Comparison of ENCODE assay signal across 26 cellular contexts in genomic region chr4:41795796-41796195, GRCh38. TPM values are rescaled to one million over a fixed set of nuclear protein-coding genes. Genes with fewer than 3 reads are reported as not detected.
"Had no signal": no experiment of that assay in that cellular context is flagged by ENCODE, and none has a peak within 500 bp of the region (broad histone marks: within the 10 kb centered on the region; RNA-seq: fewer than 3 reads in every experiment).

No MANE protein-coding gene starts in this region.

- FAIRE-seq: endometrium, frontal cortex had no signal

- H3K4me3 Mint-ChIP-seq: activated CD4-positive, alpha-beta memory T cell treated with anti-CD3 and anti-CD28 coated beads, Interleukin-2, amount 10 ng/mL, durations not matched to agents 7 days and 5 days; activated T-cell treated with anti-CD3 and anti-CD28 coated beads, Interleukin-2, amount 50 U/mL, for 24 hours; brain; central memory CD8-positive, alpha-beta T cell; naive thymus-derived CD4-positive, alpha-beta T cell had no signal

- H3K27ac ChIP-seq: colonic mucosa, heart left ventricle, left ventricle myocardium inferior, ovary, psoas muscle, skin epidermis, tibial nerve, uterus had no signal

- DNase-seq: activated CD4-positive, alpha-beta memory T cell treated with anti-CD3 and anti-CD28 coated beads, Interleukin-2, amount 10 ng/mL, durations not matched to agents 7 days and 5 days; activated CD4-positive, alpha-beta T cell treated with anti-CD3 and anti-CD28 coated beads for 48 hours; activated CD4-positive, CD25-positive, alpha-beta regulatory T cell; activated naive CD4-positive, alpha-beta T cell treated with Interleukin-2 at 50 U/mL for 16 hours; activated T-cell treated with anti-CD3 and anti-CD28 coated beads, Interleukin-2, amount 50 U/mL, for 24 hours; anterior cingulate cortex; colonic mucosa; left ventricle myocardium inferior; mammary epithelial cell; naive thymus-derived CD4-positive, alpha-beta T cell; ovary; psoas muscle; right cardiac atrium; stimulated activated naive CD8-positive, alpha-beta T cell treated with anti-CD3 and anti-CD28 coated beads, Interleukin-15, Interleukin-2, amounts not matched to agents 100 U/mL and 50 U/mL, for 24 hours; substantia nigra; T-helper 9 cell; uterus had no signal

- H3K9me3 ChIP-seq: colonic mucosa, heart left ventricle, left ventricle myocardium inferior, ovary, psoas muscle, tibial nerve, uterus had no signal

- H3K4me1 Mint-ChIP-seq: activated CD4-positive, alpha-beta memory T cell treated with anti-CD3 and anti-CD28 coated beads, Interleukin-2, amount 10 ng/mL, durations not matched to agents 7 days and 5 days; central memory CD8-positive, alpha-beta T cell had no signal

- H3K4me3 ChIP-seq: colonic mucosa, heart left ventricle, left ventricle myocardium inferior, ovary, psoas muscle, skin epidermis, tibial nerve, uterus had no signal

- H3K36me3 ChIP-seq: colonic mucosa, heart left ventricle, left ventricle myocardium inferior, ovary, tibial nerve, uterus had no signal

- H3K27me3 ChIP-seq: ovary, tibial nerve, uterus had no signal

- H3K4me1 ChIP-seq: colonic mucosa, psoas muscle, uterus had no signal

- ATAC-seq: naive thymus-derived CD4-positive, alpha-beta T cell; stimulated activated naive CD8-positive, alpha-beta T cell treated with anti-CD3 and anti-CD28 coated beads, Interleukin-15, Interleukin-2, amounts not matched to agents 100 U/mL and 50 U/mL, for 24 hours had no signal

- H3K36me3 Mint-ChIP-seq: brain; naive thymus-derived CD4-positive, alpha-beta T cell had no signal

- H3K27ac Mint-ChIP-seq: activated CD4-positive, alpha-beta memory T cell treated with anti-CD3 and anti-CD28 coated beads, Interleukin-2, amount 10 ng/mL, durations not matched to agents 7 days and 5 days; activated T-cell treated with anti-CD3 and anti-CD28 coated beads, Interleukin-2, amount 50 U/mL, for 24 hours; activated T-helper 2 cell treated with anti-CD3 and anti-CD28 coated beads, Interferon-gamma antibody, Interleukin-2, Interleukin-4, amounts not matched to agents 10 μg/mL and 5 μg/mL and 100 μg/mL, durations not matched to agents 14 hours and 24 hours and 36 hours; naive thymus-derived CD4-positive, alpha-beta T cell had no signal

- H3K9me3 Mint-ChIP-seq: activated CD4-positive, alpha-beta memory T cell treated with anti-CD3 and anti-CD28 coated beads, Interleukin-2, amount 10 ng/mL, durations not matched to agents 7 days and 5 days; activated T-cell treated with anti-CD3 and anti-CD28 coated beads, Interleukin-2, amount 50 U/mL, for 24 hours; activated T-helper 2 cell treated with anti-CD3 and anti-CD28 coated beads, Interferon-gamma antibody, Interleukin-2, Interleukin-4, amounts not matched to agents 10 μg/mL and 5 μg/mL and 100 μg/mL, durations not matched to agents 14 hours and 24 hours and 36 hours; brain; central memory CD8-positive, alpha-beta T cell had no signal

RNA-seq across cellular contexts. Expression of gene PHOX2B, which starts 47.3 kb away (rescaled TPM):
- total RNA-seq: activated CD4-positive, alpha-beta memory T cell treated with anti-CD3 and anti-CD28 coated beads, Interleukin-2, amount 10 ng/mL, durations not matched to agents 7 days and 5 days; activated T-helper 2 cell treated with anti-CD3 and anti-CD28 coated beads, Interferon-gamma antibody, Interleukin-2, Interleukin-4, amounts not matched to agents 10 μg/mL and 5 μg/mL and 100 μg/mL, durations not matched to agents 14 hours and 24 hours and 36 hours; frontal cortex; heart left ventricle; left ventricle myocardium inferior; mammary epithelial cell; naive thymus-derived CD4-positive, alpha-beta T cell; ovary; psoas muscle; tibial nerve; uterus had no signal
- polyA plus RNA-seq: esophagus; heart left ventricle; mammary epithelial cell; naive thymus-derived CD4-positive, alpha-beta T cell; ovary had no signal
